Comparison of ENCODE assay signal across 20 cellular contexts in the genomic region with DNA sequence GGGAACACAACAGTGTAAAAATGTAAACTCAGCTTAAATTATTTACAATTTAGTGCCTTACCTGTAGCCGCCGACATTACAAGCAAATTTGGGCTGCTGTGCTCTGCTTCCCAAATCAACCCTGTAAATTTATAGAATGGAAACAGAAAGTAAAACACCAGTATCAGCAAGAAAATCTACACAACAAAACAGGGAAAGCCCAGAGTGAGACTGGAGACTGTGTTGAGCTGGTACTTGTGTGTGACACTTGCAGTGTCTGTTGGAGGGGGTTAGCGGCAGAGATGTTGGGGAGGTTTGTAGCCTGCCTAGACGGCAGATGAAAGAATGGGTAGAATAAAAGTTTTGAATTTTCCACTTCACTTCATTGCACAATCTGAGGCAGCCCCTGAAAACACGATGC. TPM values are rescaled to one million over a fixed set of nuclear protein-coding genes. Genes with fewer than 3 reads are reported as not detected.
"Had no signal": no experiment of that assay in that cellular context is flagged by ENCODE, and none has a peak within 500 bp of the region (broad histone marks: within the 10 kb centered on the region; RNA-seq: fewer than 3 reads in every experiment).

No MANE protein-coding gene starts in this region.

RNA-seq across cellular contexts. Expression of gene MAGEA2B, which starts 1.2 kb away (rescaled TPM):
- total RNA-seq: dermis microvascular lymphatic vessel endothelial cell; endodermal cell; esophagus mucosa; esophagus squamous epithelium; gastrocnemius medialis; glomerular endothelial cell; heart right ventricle; kidney epithelial cell; left cardiac atrium; left lung; left ventricle myocardium superior; lower leg skin; lower lobe of right lung; lung microvascular endothelial cell; mesenteric fat pad; mesothelial cell of epicardium; mucosa of descending colon; myocyte; naive thymus-derived CD8-positive, alpha-beta T cell had no signal
- polyA plus RNA-seq: heart right ventricle; keratinocyte; naive thymus-derived CD8-positive, alpha-beta T cell had no signal

RNA-seq across cellular contexts. Expression of gene CSAG2, which starts 4.1 kb away (rescaled TPM):
- total RNA-seq: dermis microvascular lymphatic vessel endothelial cell; esophagus mucosa; esophagus squamous epithelium; gastrocnemius medialis; glomerular endothelial cell; heart right ventricle; kidney epithelial cell; left cardiac atrium; left lung; left ventricle myocardium superior; lower leg skin; lower lobe of right lung; lung microvascular endothelial cell; mesenteric fat pad; mesothelial cell of epicardium; mucosa of descending colon; myocyte; naive thymus-derived CD8-positive, alpha-beta T cell had no signal
- polyA plus RNA-seq: heart right ventricle; keratinocyte; naive thymus-derived CD8-positive, alpha-beta T cell had no signal

RNA-seq across cellular contexts. Expression of gene MAGEA3, which starts 14.6 kb away (rescaled TPM):
- total RNA-seq: dermis microvascular lymphatic vessel endothelial cell; endodermal cell; esophagus mucosa; esophagus squamous epithelium; gastrocnemius medialis; glomerular endothelial cell; heart right ventricle; kidney epithelial cell; left cardiac atrium; left lung; left ventricle myocardium superior; lower leg skin; lower lobe of right lung; lung microvascular endothelial cell; mesenteric fat pad; mesothelial cell of epicardium; mucosa of descending colon; myocyte; naive thymus-derived CD8-positive, alpha-beta T cell had no signal
- polyA plus RNA-seq: heart right ventricle; keratinocyte; naive thymus-derived CD8-positive, alpha-beta T cell had no signal

RNA-seq across cellular contexts. Expression of gene CSAG1, which starts 20.3 kb away (rescaled TPM):
- total RNA-seq: dermis microvascular lymphatic vessel endothelial cell; endodermal cell; esophagus mucosa; esophagus squamous epithelium; gastrocnemius medialis; glomerular endothelial cell; heart right ventricle; kidney epithelial cell; left cardiac atrium; left lung; left ventricle myocardium superior; lower leg skin; lower lobe of right lung; lung microvascular endothelial cell; mesenteric fat pad; mesothelial cell of epicardium; mucosa of descending colon; myocyte; naive thymus-derived CD8-positive, alpha-beta T cell had no signal
- polyA plus RNA-seq: heart right ventricle; keratinocyte; naive thymus-derived CD8-positive, alpha-beta T cell had no signal

RNA-seq across cellular contexts. Expression of gene MAGEA12, which starts 20.4 kb away (rescaled TPM):
- total RNA-seq: dermis microvascular lymphatic vessel endothelial cell; endodermal cell; esophagus mucosa; esophagus squamous epithelium; gastrocnemius medialis; glomerular endothelial cell; heart right ventricle; kidney epithelial cell; left cardiac atrium; left lung; left ventricle myocardium superior; lower leg skin; lower lobe of right lung; lung microvascular endothelial cell; mesenteric fat pad; mesothelial cell of epicardium; mucosa of descending colon; myocyte; naive thymus-derived CD8-positive, alpha-beta T cell had no signal
- polyA plus RNA-seq: heart right ventricle; keratinocyte; naive thymus-derived CD8-positive, alpha-beta T cell had no signal
